In genomic region chr10:80730522-80730921, GRCh38 we compare ENCODE assay signal across 25 cellular contexts.
"Had no signal": no experiment of that assay in that cellular context is flagged by ENCODE, and none has a peak within 500 bp of the region (broad histone marks: within the 10 kb centered on the region; RNA-seq: fewer than 3 reads in every experiment).

No MANE protein-coding gene starts in this region.

- H3K4me3 Mint-ChIP-seq: dendritic cell treated with granulocyte-macrophage colony-stimulating factor and Interleukin-4, amounts not matched to agents 40 ng/mL and 50 ng/mL, for 4 days; effector memory CD8-positive, alpha-beta T cell; endodermal cell; immature natural killer cell; mesothelial cell of epicardium; naive B cell; naive thymus-derived CD8-positive, alpha-beta T cell had no signal

- H3K9me3 Mint-ChIP-seq: dendritic cell treated with granulocyte-macrophage colony-stimulating factor and Interleukin-4, amounts not matched to agents 40 ng/mL and 50 ng/mL, for 4 days; effector memory CD8-positive, alpha-beta T cell; naive thymus-derived CD8-positive, alpha-beta T cell had no signal

- H3K27ac ChIP-seq: colonic mucosa, epithelial cell of prostate, foreskin keratinocyte, gastroesophageal sphincter, heart left ventricle, hepatocyte, left lung, lower lobe of right lung had no signal

- H3K4me1 ChIP-seq: colonic mucosa, foreskin keratinocyte, gastroesophageal sphincter, heart left ventricle, left lung, lower lobe of right lung had no signal

- H3K4me1 Mint-ChIP-seq: immature natural killer cell; mesothelial cell of epicardium; naive B cell; naive thymus-derived CD8-positive, alpha-beta T cell had no signal

- H3K36me3 Mint-ChIP-seq: immature natural killer cell; mesothelial cell of epicardium; naive B cell; naive thymus-derived CD8-positive, alpha-beta T cell had no signal

- H3K36me3 ChIP-seq: colonic mucosa, gastroesophageal sphincter, heart left ventricle, left lung, lower lobe of right lung had no signal

- H3K4me3 ChIP-seq: colonic mucosa, gastroesophageal sphincter, heart left ventricle, hepatocyte, left lung, lower lobe of right lung, mucosa of descending colon had no signal

- H3K27me3 Mint-ChIP-seq: dendritic cell treated with granulocyte-macrophage colony-stimulating factor and Interleukin-4, amounts not matched to agents 40 ng/mL and 50 ng/mL, for 4 days had no signal

- H3K27ac Mint-ChIP-seq: dendritic cell treated with granulocyte-macrophage colony-stimulating factor and Interleukin-4, amounts not matched to agents 40 ng/mL and 50 ng/mL, for 4 days; effector memory CD8-positive, alpha-beta T cell; endodermal cell; immature natural killer cell; mesothelial cell of epicardium; naive thymus-derived CD8-positive, alpha-beta T cell had no signal

- H3K9me3 ChIP-seq: colonic mucosa, gastroesophageal sphincter, heart left ventricle, left lung, lower lobe of right lung, mucosa of descending colon had no signal

- H3K27me3 ChIP-seq: colonic mucosa, foreskin keratinocyte, heart left ventricle, hepatocyte, left lung had no signal

- DNase-seq: colonic mucosa; cortex of kidney; effector CD8-positive, alpha-beta T cell; effector memory CD8-positive, alpha-beta T cell; endodermal cell; erythroblast; foreskin keratinocyte; heart left ventricle; hypothalamus; immature natural killer cell; islet precursor cell; kidney; kidney glomerular epithelial cell; left lung; left ventricle myocardium superior; lower lobe of right lung; mesenchymal stem cell; mucosa of descending colon; naive B cell; naive thymus-derived CD8-positive, alpha-beta T cell had no signal
